10 cellular contexts compared by ENCODE assay signal in genomic region chrX:132965461-132965860, GRCh38. TPM values are rescaled to one million over a fixed set of nuclear protein-coding genes. Genes with fewer than 3 reads are reported as not detected.
"Had no signal": no experiment of that assay in that cellular context is flagged by ENCODE, and none has a peak within 500 bp of the region (broad histone marks: within the 10 kb centered on the region; RNA-seq: fewer than 3 reads in every experiment).

No MANE protein-coding gene starts in this region.

- DNase-seq: IMR-90, Karpas-422, KBM-7, KG1 had no signal

- H3K4me3 Mint-ChIP-seq: IgD-negative memory B cell had no signal

- H3K27ac ChIP-seq: HL-60, KMS-11 had no signal

- H3K27ac Mint-ChIP-seq: IgD-negative memory B cell had no signal

- H3K9me3 Mint-ChIP-seq: IgD-negative memory B cell had no signal

- H3K4me1 Mint-ChIP-seq: IgD-negative memory B cell had no signal

- ATAC-seq: HepG2, K562 had no signal

- H3K4me3 ChIP-seq: K562 had no signal

RNA-seq across cellular contexts. Expression of gene HS6ST2, which starts 7.0 kb away (rescaled TPM):
- total RNA-seq: HepG2, HT-29, IMR-90, K562 had no signal
